9 cellular contexts compared by ENCODE assay signal in the genomic region with DNA sequence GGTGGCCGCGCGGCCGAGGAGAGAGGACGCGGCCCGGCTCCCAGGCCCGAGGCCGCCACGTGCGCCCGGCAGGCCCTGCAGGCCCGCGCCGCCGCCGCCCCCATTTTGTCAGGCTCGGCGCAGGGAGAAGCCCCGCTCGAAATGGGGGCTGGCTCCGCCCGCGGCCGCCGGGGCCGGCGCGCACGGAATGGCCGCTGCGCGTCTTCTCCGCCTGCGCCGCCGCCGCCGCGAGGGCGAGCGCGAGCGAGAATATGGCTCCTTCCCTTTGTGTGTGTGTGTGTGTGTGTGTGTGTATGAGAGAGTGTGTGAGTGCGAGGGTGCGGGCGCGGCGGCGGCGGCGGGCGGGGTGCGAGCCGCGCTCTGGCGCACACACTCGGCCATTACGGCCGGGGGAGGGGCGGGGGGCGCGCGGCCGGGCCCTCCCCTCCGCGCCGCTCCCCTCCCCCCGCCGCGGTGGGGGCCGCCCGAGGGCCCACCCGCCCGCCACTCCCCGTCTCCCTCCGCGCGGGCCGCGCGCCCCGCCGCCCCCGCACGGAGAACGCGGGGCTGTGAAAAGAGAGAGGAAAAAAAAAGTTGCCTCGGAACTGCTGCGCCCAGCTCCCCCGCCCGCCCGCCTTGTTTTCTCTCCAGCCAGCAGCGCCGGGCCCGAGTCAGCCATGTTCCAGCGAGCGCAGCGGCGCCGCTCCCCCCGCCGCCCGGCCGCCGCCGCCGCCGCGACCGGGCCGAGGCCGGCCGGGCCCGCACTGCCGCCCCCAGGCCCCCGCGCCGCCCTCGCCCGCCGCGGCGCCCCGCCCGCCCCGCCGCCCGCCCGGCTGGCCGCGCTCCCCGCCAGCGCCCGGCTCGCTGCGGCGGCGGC. TPM values are rescaled to one million over a fixed set of nuclear protein-coding genes. Genes with fewer than 3 reads are reported as not detected.
DNase-seq lines count a peak whose midpoint lies in the region; ATAC-seq and TF ChIP-seq lines count a peak whose summit lies in the region.
"Had no signal": no experiment of that assay in that cellular context is flagged by ENCODE, and none has a peak within 500 bp of the region (broad histone marks: within the 10 kb centered on the region; RNA-seq: fewer than 3 reads in every experiment).

No MANE protein-coding gene starts in this region.

- H3K4me1 ChIP-seq in osteoblast (ENCODE audit: insufficient read depth, low read length): peaks cover 27% of the 10 kb centered on the region
- peaks cover 23 to 30% of the 10 kb centered on the region in 2 donors for H3K4me1 ChIP-seq in thoracic aorta (ENCODE audit: control insufficient read depth in 1 of 2, low read depth in 2 of 2)

- H3K4me3 ChIP-seq in osteoblast (ENCODE audit: insufficient read depth, low read length) (peak overlapping the region; percentile 87), thoracic aorta (peak overlapping the region; percentile 77)

- peak overlapping the region; percentile 82 for H2AFZ ChIP-seq in osteoblast (ENCODE audit: low read length)

- H3K27ac ChIP-seq in osteoblast (ENCODE audit: low read depth, low read length) (peak overlapping the region; percentile 93), thoracic aorta (peak overlapping the region; percentile 90 to 98)

- ATAC-seq in GM21390 (IDR thresholded peaks at IDR 0.05; ENCODE audit: unreplicated experiment) (peak; percentile 26), thoracic aorta (ENCODE audit: insufficient number of reproducible peaks, low FRiP score, low read depth) (peak; percentile 17)

- H4K20me1 ChIP-seq in osteoblast (ENCODE audit: insufficient read depth, low read length): peaks cover 3% of the 10 kb centered on the region

- peak; percentile 81 for DNase-seq in D341Med (ENCODE audit: low spot score)
- DNase-seq in HuH-7.5 (ENCODE audit: low spot score): peak; percentile 51
- peak; percentile 41 for DNase-seq in SHP77 treated with DMSO at 0.1 percent for 48 hours (lab: John Stamatoyannopoulos, UW)
- peak; percentile 86 for DNase-seq in activated naive CD4-positive, alpha-beta T cell treated with anti-CD3 and anti-CD28 coated beads, Interleukin-2, amount 50 U/mL, for 16 hours
- DNase-seq in glomerular visceral epithelial cell (ENCODE audit: extremely low spot score): peak; percentile 80
- DNase-seq in osteoblast (ENCODE audit: insufficient read length, low spot score, missing footprints): peak; percentile 94
- peak; percentile 36 for DNase-seq in thoracic aorta (ENCODE audit: low spot score)

- peaks cover 28% of the 10 kb centered on the region for H3K79me2 ChIP-seq in osteoblast (ENCODE audit: insufficient read depth, low read length)

- H3K4me2 ChIP-seq in osteoblast (ENCODE audit: insufficient read depth, low read length): peak overlapping the region; percentile 89

- H3K9me3 ChIP-seq in osteoblast (ENCODE audit: low read depth, low read length): no peaks in the 10 kb centered on the region
- no peaks in the 10 kb centered on the region for H3K9me3 ChIP-seq in thoracic aorta

- H3K36me3 ChIP-seq in osteoblast (ENCODE audit: insufficient read depth, low read length) (peaks cover 23% of the 10 kb centered on the region), thoracic aorta (peaks cover 9% of the 10 kb centered on the region)

- TF ChIP-seq CTCF in osteoblast (IDR thresholded peaks at IDR 0.05; ENCODE audit: extremely low read depth, low read depth, low read length): no peak
- no peak for TF ChIP-seq CTCF in thoracic aorta (IDR thresholded peaks at IDR 0.05)

- H3K27me3 ChIP-seq in osteoblast (ENCODE audit: insufficient read depth, low read length): no peaks in the 10 kb centered on the region
- no peaks in the 10 kb centered on the region for H3K27me3 ChIP-seq in thoracic aorta (replicated peaks; ENCODE audit: insufficient read depth)

RNA-seq across cellular contexts. Expression of a gene that starts 1.0 kb away (rescaled TPM):
- total RNA-seq in osteoblast: 65.1 and 71.7 TPM in 2 replicates
- 100 to 1,000 TPM; 188 to 369 TPM for total RNA-seq in thoracic aorta

RNA-seq across cellular contexts. Expression of a gene that starts 42.4 kb away (rescaled TPM):
- total RNA-seq in osteoblast (0.59 TPM in 1 of 2 replicates, not detected in the other), thoracic aorta (1 to 10 TPM in 1 of 2 donors, not detected in 1; 1.1 TPM)
- total RNA-seq: renal cortical epithelial cell had no signal

Comparison
In these comparisons a context has a peak if more than half of its experiments do, and no peak if none do; other contexts are left out.
1. Peak in every context shown above with its lines: DNase-seq, ATAC-seq, H3K4me3 ChIP-seq and H3K27ac ChIP-seq.
2. DNase-seq: peak in every context shown above with its lines; median percentile 94 in osteoblast; 86 in activated naive CD4-positive, alpha-beta T cell treated with anti-CD3 and anti-CD28 coated beads, Interleukin-2, amount 50 U/mL, for 16 hours; 81 in D341Med; 80 in glomerular visceral epithelial cell; 51 in HuH-7.5; 41 in SHP77 treated with DMSO at 0.1 percent for 48 hours; 36 in thoracic aorta.